Comparison of ENCODE assay signal across 17 cellular contexts in the genomic region with DNA sequence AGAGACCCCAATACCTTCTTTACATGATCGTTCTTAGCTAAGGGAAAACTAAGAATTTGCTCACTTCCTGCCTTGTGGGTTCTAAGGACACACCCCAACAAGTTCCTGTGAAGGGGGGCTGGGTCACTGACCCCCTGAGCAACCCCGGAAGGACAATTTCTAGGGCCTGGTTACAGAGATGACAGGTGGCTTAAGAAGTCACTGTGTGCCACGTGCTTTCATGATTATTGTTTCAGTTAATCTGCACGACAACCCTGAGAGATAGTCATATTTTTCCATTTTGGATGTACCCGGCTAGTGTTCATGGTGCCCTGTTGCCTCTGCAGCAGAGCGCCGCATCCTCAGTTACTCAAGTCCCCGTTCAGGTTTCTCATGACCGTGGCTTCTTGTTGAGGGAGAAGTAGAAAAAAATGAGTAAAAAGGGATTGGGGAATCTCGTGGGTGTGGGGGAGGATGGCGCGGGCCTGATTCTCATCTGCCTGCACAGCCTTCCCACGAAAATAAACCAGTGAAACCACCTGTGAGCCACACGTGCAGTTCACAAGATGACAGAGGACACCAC.
DNase-seq lines count a peak whose midpoint lies in the region; ATAC-seq, FAIRE-seq and TF ChIP-seq lines count a peak whose summit lies in the region.
"Had no signal": no experiment of that assay in that cellular context is flagged by ENCODE, and none has a peak within 500 bp of the region (broad histone marks: within the 10 kb centered on the region; RNA-seq: fewer than 3 reads in every experiment).

No MANE protein-coding gene starts in this region.

- TF ChIP-seq POLR2A in HepG2 (IDR thresholded peaks at IDR 0.05; ENCODE audit: insufficient read depth in 1 of 2, low read depth in 2 of 2, low read length in 2 of 2) = no peak
- no peak for TF ChIP-seq POLR2A in gastroesophageal sphincter (IDR thresholded peaks at IDR 0.05)
- TF ChIP-seq POLR2A in vagina (IDR thresholded peaks at IDR 0.05) = no peak

- H3K27ac ChIP-seq in liver (ENCODE audit: low read depth in 1 of 2, low read length in 2 of 2) = peak overlapping the region; percentile 53 to 55
- H3K27ac ChIP-seq in HepG2 (ENCODE audit: extremely low read length, insufficient read depth, low read length) = no peak overlapping the region
- peak overlapping the region in 3 of 4 donors; percentile 34 to 62 (median 59) for H3K27ac ChIP-seq in gastroesophageal sphincter
- peak overlapping the region; percentile 74 for H3K27ac ChIP-seq in psoas muscle
- peak overlapping the region; percentile 1 for H3K27ac ChIP-seq in vagina
- H3K27ac ChIP-seq: prostate gland, SJSA1 had no signal

- no peak for FAIRE-seq in HepG2 (lab: Jason Lieb, UNC)

- intact Hi-C loops in HepG2 (cut with micrococcal nuclease; ENCODE audit: unreplicated experiment) = no loop called here
- intact Hi-C loops in psoas muscle (cut with DNase I) = no loop called here
- intact Hi-C loops in vagina (cut with DNase I) = no loop called here

- POLR2A ChIA-PET in HepG2 (lab: Yijun Ruan, JAX) = interaction anchor here (0.6 kb wide), 1 partner anchor 8 kb away, joined by 3 read pairs; no protein-coding TSS in a partner anchor

- H3K4me1 ChIP-seq in liver (ENCODE audit: control insufficient read depth in 4 of 4, insufficient read depth in 4 of 4, low read length in 3 of 4) (no peaks in the 10 kb centered on the region), HepG2 (ENCODE audit: insufficient read depth, low read length) (no peaks in the 10 kb centered on the region), gastroesophageal sphincter (no peaks in the 10 kb centered on the region), psoas muscle (peaks cover 9% of the 10 kb centered on the region), vagina (peaks cover 12% of the 10 kb centered on the region)
- H3K4me1 ChIP-seq: left lung, prostate gland, SJSA1 had no signal

- no peak for ATAC-seq in HepG2
- no peak for ATAC-seq in gastroesophageal sphincter
- peak in 3 of 4 donors; percentile 6 to 9 (median 7) for ATAC-seq in psoas muscle
- no peak for ATAC-seq in GM21737 (IDR thresholded peaks at IDR 0.05; ENCODE audit: unreplicated experiment)
- ATAC-seq: left lung had no signal

- no peaks in the 10 kb centered on the region for H3K36me3 ChIP-seq in liver (ENCODE audit: control insufficient read depth in 4 of 4, insufficient read depth in 3 of 4, low read depth in 1 of 4, low read length in 3 of 4)
- no peaks in the 10 kb centered on the region for H3K36me3 ChIP-seq in HepG2 (replicated peaks in 1 of 2; ENCODE audit: control insufficient read depth in 1 of 2, insufficient read depth in 2 of 2, low read length in 2 of 2)
- no peaks in the 10 kb centered on the region for H3K36me3 ChIP-seq in gastroesophageal sphincter
- no peaks in the 10 kb centered on the region for H3K36me3 ChIP-seq in psoas muscle (ENCODE audit: insufficient read depth in 1 of 2, low read depth in 1 of 2)
- no peaks in the 10 kb centered on the region for H3K36me3 ChIP-seq in vagina
- H3K36me3 ChIP-seq: left lung, prostate gland, SJSA1 had no signal

- TF ChIP-seq EP300 in HepG2 (IDR thresholded peaks at IDR 0.05; ENCODE audit: low read depth in 2 of 2, low read length in 2 of 2) (no peak), HepG2 (CRISPR knock-in tag; IDR thresholded peaks at IDR 0.05; ENCODE audit: borderline replicate concordance) (no peak), gastroesophageal sphincter (IDR thresholded peaks at IDR 0.05) (no peak)

- no peak overlapping the region for H2AFZ ChIP-seq in HepG2 (ENCODE audit: low read length)

- WGBS in liver = 81% methylated on average over 14 of the region's 14 CpGs
- WGBS in HepG2 (ENCODE audit: low lambda C conversion rate) = 46% methylated on average over 14 of the region's 14 CpGs
- WGBS in gastroesophageal sphincter (ENCODE audit: low coverage in 1 of 2), 2 donors = 67 to 86% methylated on average over 1 to 3 of the region's 14 CpGs
- 83 to 89% (median 88%) methylated on average over 14 of the region's 14 CpGs for WGBS in psoas muscle, 3 donors

- in situ Hi-C loops in HepG2 (cut with HindIII; ENCODE audit: extremely low pct_ligation_motif_present, low pct_unique_long_range_greater_than_20kb) = no loop called here

- H3K9ac ChIP-seq in liver (ENCODE audit: low read depth in 1 of 2, low read length in 2 of 2) (no peak overlapping the region), HepG2 (ENCODE audit: insufficient read depth, low read depth, low read length) (no peak overlapping the region)

- no peaks in the 10 kb centered on the region for H3K27me3 ChIP-seq in liver (ENCODE audit: control insufficient read depth in 4 of 4, insufficient read depth in 4 of 4, low read length in 3 of 4)
- peaks cover 0 to 17% of the 10 kb centered on the region in 2 experiments; a peak in 2 of 5 replicates for H3K27me3 ChIP-seq in HepG2 (ENCODE audit: control insufficient read depth in 1 of 2, insufficient read depth in 2 of 2, low read length in 2 of 2)
- no peaks in the 10 kb centered on the region for H3K27me3 ChIP-seq in gastroesophageal sphincter
- no peaks in the 10 kb centered on the region for H3K27me3 ChIP-seq in psoas muscle (ENCODE audit: insufficient read depth in 3 of 3, low read length in 2 of 3)
- no peaks in the 10 kb centered on the region for H3K27me3 ChIP-seq in vagina
- H3K27me3 ChIP-seq: left lung, SJSA1 had no signal

- TF ChIP-seq CTCF in liver (IDR thresholded peaks at IDR 0.05; ENCODE audit: low read depth, low read length, missing input control) (no peak), HepG2 (CRISPR knock-in tag; IDR thresholded peaks at IDR 0.05) (no peak), gastroesophageal sphincter (IDR thresholded peaks at IDR 0.05) (no peak), psoas muscle (IDR thresholded peaks at IDR 0.05) (no peak), vagina (IDR thresholded peaks at IDR 0.05) (no peak)

- H4K20me1 ChIP-seq in HepG2 (ENCODE audit: insufficient read depth, low read length) = no peaks in the 10 kb centered on the region

- no peak for DNase-seq in HepG2 (ENCODE audit: low spot score)
- DNase-seq in psoas muscle = no peak
- DNase-seq in vagina (ENCODE audit: extremely low spot score in 2 of 2) = no peak
- no peak for DNase-seq in NCI-H2107 (lab: John Stamatoyannopoulos, UW)
- no peak for DNase-seq in NCI-H774 (lab: John Stamatoyannopoulos, UW)
- DNase-seq: activated CD4-positive, CD25-positive, alpha-beta regulatory T cell; activated CD8-positive, alpha-beta memory T cell treated with anti-CD3 and anti-CD28 coated beads for 24 hours; cerebellar nuclear complex; left lung; NCI-H187; NCI-H524 treated with DMSO at 0.1 percent for 48 hours; T-helper 2 cell had no signal

- no TSS peak for BruUV-seq in HepG2 (replicated peaks; lab: Mats Ljungman, UMichigan)

- no peaks in the 10 kb centered on the region for H3K9me3 ChIP-seq in liver (ENCODE audit: control insufficient read depth in 4 of 4, low read length in 3 of 4)
- no peaks in the 10 kb centered on the region for H3K9me3 ChIP-seq in HepG2 (ENCODE audit: low read length)
- no peaks in the 10 kb centered on the region for H3K9me3 ChIP-seq in gastroesophageal sphincter
- H3K9me3 ChIP-seq in psoas muscle = no peaks in the 10 kb centered on the region
- no peaks in the 10 kb centered on the region for H3K9me3 ChIP-seq in vagina
- H3K9me3 ChIP-seq: prostate gland, SJSA1 had no signal

- TF ChIP-seq RAD21 in liver (IDR thresholded peaks at IDR 0.05) (no peak), HepG2 (CRISPR knock-in tag; IDR thresholded peaks at IDR 0.05) (no peak)

- H3K4me2 ChIP-seq in HepG2 (ENCODE audit: low read depth, low read length) = no peak overlapping the region

- CTCF ChIA-PET in HepG2 (lab: Yijun Ruan, JAX; ENCODE audit: low intra/inter-chr PET ratio, low total read pairs) = no interaction called here

- no peaks in the 10 kb centered on the region for H3K79me2 ChIP-seq in HepG2 (ENCODE audit: insufficient read depth, low read length)

- no peak overlapping the region for H3K4me3 ChIP-seq in liver (ENCODE audit: low read depth in 1 of 3, low read length in 3 of 3)
- H3K4me3 ChIP-seq in HepG2 (replicated peaks in 1 of 3; ENCODE audit: insufficient read depth in 1 of 3, low read depth in 2 of 3, low read length in 3 of 3) = no peak overlapping the region
- no peak overlapping the region for H3K4me3 ChIP-seq in gastroesophageal sphincter
- H3K4me3 ChIP-seq in psoas muscle = peak overlapping the region; percentile 44
- H3K4me3 ChIP-seq in vagina = no peak overlapping the region
- H3K4me3 ChIP-seq: left lung, prostate gland, SJSA1 had no signal

TF ChIP-seq in HepG2, 621 proteins besides CTCF, POLR2A, EP300 and RAD21 (continues in another document):
- TF ChIP-seq ZNF496 (CRISPR knock-in tag; IDR thresholded peaks at IDR 0.05; ENCODE audit: insufficient replicate concordance) (no peak), ZNF274 (CRISPR knock-in tag; IDR thresholded peaks at IDR 0.05) (no peak), HMG20B (CRISPR knock-in tag; conservative IDR thresholded peaks at IDR 0.05) (no peak), ADNP (CRISPR knock-in tag; IDR thresholded peaks at IDR 0.05) (no peak), ZNF430 (CRISPR knock-in tag; IDR thresholded peaks at IDR 0.05) (no peak)
- TF ChIP-seq, protein P1, sequence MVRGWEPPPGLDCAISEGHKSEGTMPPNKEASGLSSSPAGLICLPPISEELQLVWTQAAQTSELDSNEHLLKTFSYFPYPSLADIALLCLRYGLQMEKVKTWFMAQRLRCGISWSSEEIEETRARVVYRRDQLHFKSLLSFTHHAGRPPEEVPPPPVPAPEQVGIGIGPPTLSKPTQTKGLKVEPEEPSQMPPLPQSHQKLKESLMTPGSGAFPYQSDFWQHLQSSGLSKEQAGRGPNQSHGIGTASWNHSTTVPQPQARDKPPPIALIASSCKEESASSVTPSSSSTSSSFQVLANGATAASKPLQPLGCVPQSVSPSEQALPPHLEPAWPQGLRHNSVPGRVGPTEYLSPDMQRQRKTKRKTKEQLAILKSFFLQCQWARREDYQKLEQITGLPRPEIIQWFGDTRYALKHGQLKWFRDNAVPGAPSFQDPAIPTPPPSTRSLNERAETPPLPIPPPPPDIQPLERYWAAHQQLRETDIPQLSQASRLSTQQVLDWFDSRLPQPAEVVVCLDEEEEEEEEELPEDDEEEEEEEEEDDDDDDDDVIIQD (CRISPR knock-in tag; IDR thresholded peaks at IDR 0.05; ENCODE audit: low read depth) = no peak

Comparison
In these comparisons a context has a peak if more than half of its experiments do, and no peak if none do; other contexts are left out.
1. ATAC-seq: peak in psoas muscle (3 of 4); none in HepG2 (single experiment), gastroesophageal sphincter (single experiment) and GM21737 (single experiment).